ENCODE assay signal across 1 cellular context in genomic region chr16:72850863-72851262, GRCh38.
TF ChIP-seq lines count a peak whose summit lies in the region.

No MANE protein-coding gene starts in this region.

TF ChIP-seq in GM23338, 12 proteins besides CTCF, POLR2A, EP300 and RAD21:
- TF ChIP-seq, protein P1, sequence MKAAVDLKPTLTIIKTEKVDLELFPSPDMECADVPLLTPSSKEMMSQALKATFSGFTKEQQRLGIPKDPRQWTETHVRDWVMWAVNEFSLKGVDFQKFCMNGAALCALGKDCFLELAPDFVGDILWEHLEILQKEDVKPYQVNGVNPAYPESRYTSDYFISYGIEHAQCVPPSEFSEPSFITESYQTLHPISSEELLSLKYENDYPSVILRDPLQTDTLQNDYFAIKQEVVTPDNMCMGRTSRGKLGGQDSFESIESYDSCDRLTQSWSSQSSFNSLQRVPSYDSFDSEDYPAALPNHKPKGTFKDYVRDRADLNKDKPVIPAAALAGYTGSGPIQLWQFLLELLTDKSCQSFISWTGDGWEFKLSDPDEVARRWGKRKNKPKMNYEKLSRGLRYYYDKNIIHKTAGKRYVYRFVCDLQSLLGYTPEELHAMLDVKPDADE (IDR thresholded peaks at IDR 0.05): no peak
